Comparison of ENCODE assay signal across 1 cellular context in the genomic region with DNA sequence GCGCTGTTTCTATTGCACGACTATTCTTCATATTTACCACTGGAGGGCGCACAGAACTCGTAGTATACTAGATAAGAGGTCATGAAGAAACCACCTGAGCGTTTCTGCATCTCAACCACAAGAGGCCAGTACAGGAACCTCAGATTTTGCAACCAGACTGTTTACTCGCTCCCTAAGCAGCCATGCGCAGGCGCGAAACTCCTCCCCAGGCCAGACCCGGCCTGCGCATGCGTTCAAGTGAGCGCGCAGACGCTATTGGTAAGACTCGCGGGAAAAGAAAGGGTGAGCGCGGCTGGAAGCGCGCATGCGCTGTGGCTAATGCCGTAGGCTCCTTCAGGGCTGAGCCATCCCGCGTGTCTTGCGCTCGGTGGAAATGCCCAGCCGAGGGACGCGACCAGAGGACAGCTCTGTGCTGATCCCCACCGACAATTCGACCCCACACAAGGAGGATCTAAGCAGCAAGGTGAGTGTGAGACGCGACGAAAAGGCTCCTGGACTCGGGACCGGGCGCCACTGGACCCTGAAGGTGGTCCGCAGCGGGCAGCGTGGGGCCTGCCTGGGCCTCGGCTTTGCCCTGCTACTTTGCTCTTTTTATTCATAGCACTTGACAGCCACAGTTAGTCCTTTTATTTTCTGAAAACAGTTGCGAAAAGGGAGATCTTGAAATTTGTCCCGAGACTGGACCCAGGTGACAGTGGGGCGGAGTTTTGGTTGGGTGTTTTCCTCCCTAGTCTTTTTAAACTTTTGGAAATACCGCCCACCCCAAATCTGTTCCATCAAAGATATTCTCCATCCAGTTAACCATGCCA.
TF ChIP-seq lines count a peak whose summit lies in the region.

ASNSD1 (plus strand) TSS at position 312 of the 809 bp plus-strand sequence. CDS start 4,674 bp downstream, outside the sequence.

TF ChIP-seq in HepG2, 621 proteins besides CTCF, POLR2A, EP300 and RAD21 (continued from another document and continues in another):
- TF ChIP-seq, protein P1, sequence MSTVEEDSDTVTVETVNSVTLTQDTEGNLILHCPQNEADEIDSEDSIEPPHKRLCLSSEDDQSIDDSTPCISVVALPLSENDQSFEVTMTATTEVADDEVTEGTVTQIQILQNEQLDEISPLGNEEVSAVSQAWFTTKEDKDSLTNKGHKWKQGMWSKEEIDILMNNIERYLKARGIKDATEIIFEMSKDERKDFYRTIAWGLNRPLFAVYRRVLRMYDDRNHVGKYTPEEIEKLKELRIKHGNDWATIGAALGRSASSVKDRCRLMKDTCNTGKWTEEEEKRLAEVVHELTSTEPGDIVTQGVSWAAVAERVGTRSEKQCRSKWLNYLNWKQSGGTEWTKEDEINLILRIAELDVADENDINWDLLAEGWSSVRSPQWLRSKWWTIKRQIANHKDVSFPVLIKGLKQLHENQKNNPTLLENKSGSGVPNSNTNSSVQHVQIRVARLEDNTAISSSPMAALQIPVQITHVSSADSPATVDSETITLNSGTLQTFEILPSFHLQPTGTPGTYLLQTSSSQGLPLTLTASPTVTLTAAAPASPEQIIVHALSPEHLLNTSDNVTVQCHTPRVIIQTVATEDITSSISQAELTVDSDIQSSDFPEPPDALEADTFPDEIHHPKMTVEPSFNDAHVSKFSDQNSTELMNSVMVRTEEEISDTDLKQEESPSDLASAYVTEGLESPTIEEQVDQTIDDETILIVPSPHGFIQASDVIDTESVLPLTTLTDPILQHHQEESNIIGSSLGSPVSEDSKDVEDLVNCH (CRISPR knock-in tag; IDR thresholded peaks at IDR 0.05) = peak; percentile 88
- TF ChIP-seq ZNF569 (CRISPR knock-in tag; IDR thresholded peaks at IDR 0.05; ENCODE audit: borderline replicate concordance) (peak; percentile 49; the same call in 1 of the 2 replicates), ZNF766 (CRISPR knock-in tag; IDR thresholded peaks at IDR 0.05; ENCODE audit: borderline replicate concordance) (peak; percentile 95), MED1 (CRISPR knock-in tag; IDR thresholded peaks at IDR 0.05) (peak; percentile 55), ZNF136 (CRISPR knock-in tag; IDR thresholded peaks at IDR 0.05; ENCODE audit: low read depth) (peak; percentile 90; the same call in 1 of the 2 replicates), ZNF879 (CRISPR knock-in tag; IDR thresholded peaks at IDR 0.05) (peak; percentile 84), NR2F2 (IDR thresholded peaks at IDR 0.05; ENCODE audit: borderline replicate concordance, low read depth) (no peak), ZNF639 (CRISPR knock-in tag; conservative IDR thresholded peaks at IDR 0.05) (no peak; the same call in 1 of the 2 replicates), ZNF160 (CRISPR knock-in tag; IDR thresholded peaks at IDR 0.05) (peak; percentile 81; the same call in 1 of the 2 replicates), SMC3 (IDR thresholded peaks at IDR 0.05; ENCODE audit: low read length) (peak; percentile 98), JDP2 (CRISPR knock-in tag; IDR thresholded peaks at IDR 0.05; ENCODE audit: borderline replicate concordance) (no peak), RFXAP (CRISPR knock-in tag; IDR thresholded peaks at IDR 0.05; ENCODE audit: borderline replicate concordance) (peak; percentile 76; the same call in 1 of the 2 replicates), ZNF607 (CRISPR knock-in tag; IDR thresholded peaks at IDR 0.05; ENCODE audit: borderline replicate concordance) (peak; percentile 89; the same call in 1 of the 2 replicates), CCAR2 (optimal IDR thresholded peaks at IDR 0.05; ENCODE audit: low read depth, low read length) (no peak), ZNF33A (CRISPR knock-in tag; IDR thresholded peaks at IDR 0.05; ENCODE audit: borderline replicate concordance) (no peak; the same call in 1 of the 2 replicates), ZNF609 (CRISPR knock-in tag; IDR thresholded peaks at IDR 0.05; ENCODE audit: borderline replicate concordance) (peak; percentile 67; the same call in 1 of the 2 replicates), SIN3A (IDR thresholded peaks at IDR 0.05; ENCODE audit: borderline replicate concordance, low read depth, low read length) (peak; percentile 41; the same call in 1 of the 2 replicates), ZNF510 (CRISPR knock-in tag; IDR thresholded peaks at IDR 0.05; ENCODE audit: low read depth) (peak; percentile 94; the same call in 1 of the 2 replicates), KLF12 (CRISPR knock-in tag; IDR thresholded peaks at IDR 0.05; ENCODE audit: borderline replicate concordance) (no peak), HNRNPLL (IDR thresholded peaks at IDR 0.05; ENCODE audit: low read depth, low read length, poor library complexity, severe bottlenecking) (peak; percentile 88), FOSL1 (CRISPR knock-in tag; IDR thresholded peaks at IDR 0.05; ENCODE audit: borderline replicate concordance) (no peak), ZNF235 (CRISPR knock-in tag; IDR thresholded peaks at IDR 0.05; ENCODE audit: borderline replicate concordance) (peak; percentile 89; the same call in 1 of the 2 replicates), YEATS4 (CRISPR knock-in tag; IDR thresholded peaks at IDR 0.05; ENCODE audit: borderline replicate concordance) (peak; percentile 88), ZNF317 (CRISPR knock-in tag; IDR thresholded peaks at IDR 0.05) (peak; percentile 76), ZNF672 (CRISPR knock-in tag; IDR thresholded peaks at IDR 0.05) (no peak), U2AF1 (optimal IDR thresholded peaks at IDR 0.05; ENCODE audit: low read depth, low read length) (peak; percentile 78)
- TF ChIP-seq, protein P2, sequence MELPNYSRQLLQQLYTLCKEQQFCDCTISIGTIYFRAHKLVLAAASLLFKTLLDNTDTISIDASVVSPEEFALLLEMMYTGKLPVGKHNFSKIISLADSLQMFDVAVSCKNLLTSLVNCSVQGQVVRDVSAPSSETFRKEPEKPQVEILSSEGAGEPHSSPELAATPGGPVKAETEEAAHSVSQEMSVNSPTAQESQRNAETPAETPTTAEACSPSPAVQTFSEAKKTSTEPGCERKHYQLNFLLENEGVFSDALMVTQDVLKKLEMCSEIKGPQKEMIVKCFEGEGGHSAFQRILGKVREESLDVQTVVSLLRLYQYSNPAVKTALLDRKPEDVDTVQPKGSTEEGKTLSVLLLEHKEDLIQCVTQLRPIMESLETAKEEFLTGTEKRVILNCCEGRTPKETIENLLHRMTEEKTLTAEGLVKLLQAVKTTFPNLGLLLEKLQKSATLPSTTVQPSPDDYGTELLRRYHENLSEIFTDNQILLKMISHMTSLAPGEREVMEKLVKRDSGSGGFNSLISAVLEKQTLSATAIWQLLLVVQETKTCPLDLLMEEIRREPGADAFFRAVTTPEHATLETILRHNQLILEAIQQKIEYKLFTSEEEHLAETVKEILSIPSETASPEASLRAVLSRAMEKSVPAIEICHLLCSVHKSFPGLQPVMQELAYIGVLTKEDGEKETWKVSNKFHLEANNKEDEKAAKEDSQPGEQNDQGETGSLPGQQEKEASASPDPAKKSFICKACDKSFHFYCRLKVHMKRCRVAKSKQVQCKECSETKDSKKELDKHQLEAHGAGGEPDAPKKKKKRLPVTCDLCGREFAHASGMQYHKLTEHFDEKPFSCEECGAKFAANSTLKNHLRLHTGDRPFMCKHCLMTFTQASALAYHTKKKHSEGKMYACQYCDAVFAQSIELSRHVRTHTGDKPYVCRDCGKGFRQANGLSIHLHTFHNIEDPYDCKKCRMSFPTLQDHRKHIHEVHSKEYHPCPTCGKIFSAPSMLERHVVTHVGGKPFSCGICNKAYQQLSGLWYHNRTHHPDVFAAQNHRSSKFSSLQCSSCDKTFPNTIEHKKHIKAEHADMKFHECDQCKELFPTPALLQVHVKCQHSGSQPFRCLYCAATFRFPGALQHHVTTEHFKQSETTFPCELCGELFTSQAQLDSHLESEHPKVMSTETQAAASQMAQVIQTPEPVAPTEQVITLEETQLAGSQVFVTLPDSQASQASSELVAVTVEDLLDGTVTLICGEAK (IDR thresholded peaks at IDR 0.05) = no peak
- TF ChIP-seq, protein P2 (CRISPR knock-in tag; IDR thresholded peaks at IDR 0.05) = peak; percentile 54; the same call in 1 of the 2 replicates
- TF ChIP-seq, protein P3, sequence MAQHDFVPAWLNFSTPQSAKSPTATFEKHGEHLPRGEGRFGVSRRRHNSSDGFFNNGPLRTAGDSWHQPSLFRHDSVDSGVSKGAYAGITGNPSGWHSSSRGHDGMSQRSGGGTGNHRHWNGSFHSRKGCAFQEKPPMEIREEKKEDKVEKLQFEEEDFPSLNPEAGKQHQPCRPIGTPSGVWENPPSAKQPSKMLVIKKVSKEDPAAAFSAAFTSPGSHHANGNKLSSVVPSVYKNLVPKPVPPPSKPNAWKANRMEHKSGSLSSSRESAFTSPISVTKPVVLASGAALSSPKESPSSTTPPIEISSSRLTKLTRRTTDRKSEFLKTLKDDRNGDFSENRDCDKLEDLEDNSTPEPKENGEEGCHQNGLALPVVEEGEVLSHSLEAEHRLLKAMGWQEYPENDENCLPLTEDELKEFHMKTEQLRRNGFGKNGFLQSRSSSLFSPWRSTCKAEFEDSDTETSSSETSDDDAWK (CRISPR knock-in tag; IDR thresholded peaks at IDR 0.05) = no peak
